In the genomic region with DNA sequence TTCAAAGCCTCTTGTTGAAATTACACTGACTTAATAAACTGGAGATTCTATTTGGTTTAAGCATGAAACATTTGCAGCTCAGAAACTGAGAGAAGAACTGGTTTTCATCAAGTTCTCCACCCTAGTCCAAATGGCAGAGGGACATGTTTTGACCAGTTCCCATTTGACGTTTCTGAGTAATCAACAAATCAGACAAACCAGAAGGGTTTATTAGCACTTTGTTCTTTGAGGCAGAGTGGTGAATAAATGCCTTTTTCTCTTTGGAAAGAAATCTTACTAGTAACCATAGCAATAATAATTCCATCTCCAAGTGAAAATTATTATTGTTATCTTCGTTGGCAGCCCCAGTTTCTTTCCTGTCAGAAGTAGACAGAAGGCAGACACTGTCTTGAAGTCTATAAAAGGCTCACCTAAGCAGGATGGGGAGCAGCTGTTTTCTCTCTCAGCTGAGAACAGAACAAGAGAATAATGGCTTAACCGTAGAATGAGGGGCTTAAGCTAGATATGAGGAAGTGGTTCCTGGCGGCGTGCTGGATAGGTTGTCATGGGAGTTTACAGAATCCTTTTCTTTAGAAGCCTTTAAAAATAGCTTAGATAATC, we compare ENCODE assay signal across 29 cellular contexts.
DNase-seq lines count a peak whose midpoint lies in the region; ATAC-seq and TF ChIP-seq lines count a peak whose summit lies in the region.
"Had no signal": no experiment of that assay in that cellular context is flagged by ENCODE, and none has a peak within 500 bp of the region (broad histone marks: within the 10 kb centered on the region; RNA-seq: fewer than 3 reads in every experiment).

No MANE protein-coding gene starts in this region.

- WGBS in mammary epithelial cell (ENCODE audit: low coverage, missing lambda C conversion rate), result 16% methylated on average over 5 of the region's 5 CpGs
- WGBS in transverse colon (ENCODE audit: low coverage in 1 of 2), 2 donors, result 30 to 42% methylated on average over 5 of the region's 5 CpGs

- H3K4me1 ChIP-seq in mammary epithelial cell (ENCODE audit: insufficient read depth, low read length), result no peaks in the 10 kb centered on the region
- H3K4me1 ChIP-seq in breast epithelium, result no peaks in the 10 kb centered on the region
- H3K4me1 ChIP-seq in muscle layer of duodenum (ENCODE audit: control insufficient read depth in 1 of 2, insufficient read depth in 2 of 2, low read length in 2 of 2), result peaks cover 0 to 8% of the 10 kb centered on the region in 2 donors
- no peaks in the 10 kb centered on the region for H3K4me1 ChIP-seq in transverse colon
- no peaks in the 10 kb centered on the region for H3K4me1 ChIP-seq in ascending aorta
- H3K4me1 ChIP-seq: gastrocnemius medialis, thyroid gland had no signal

- CTCF ChIA-PET in mammary epithelial cell (lab: Charles Lee; ENCODE audit: low non-redundant PET), result no interaction called here
- CTCF ChIA-PET in activated CD4-positive, alpha-beta T cell treated with anti-CD3 and anti-CD28 coated beads for 36 hours (lab: Charles Lee), result interaction anchor here (0.6 kb wide), 2 partner anchors 35 to 94 kb away, joined by 3 read pairs; no protein-coding TSS in a partner anchor

- intact Hi-C loops in mammary epithelial cell (cut with micrococcal nuclease), result no loop called here
- intact Hi-C loops in breast epithelium (cut with DNase I; ENCODE audit: low total_unique reads), result no loop called here
- intact Hi-C loops in transverse colon (cut with DNase I; ENCODE audit: low total_unique reads), result loop anchor here (10.0 kb wide), 2 partner anchors 114 to 126 kb away; no protein-coding TSS in a partner anchor
- intact Hi-C loops in activated CD4-positive, alpha-beta T cell treated with anti-CD3 and anti-CD28 coated beads for 36 hours (cut with DNase I, micrococcal nuclease), result no loop called here
- intact Hi-C loops in ascending aorta (cut with DNase I), result no loop called here

- dilution Hi-C loops in mammary epithelial cell (cut with HindIII; ENCODE audit: low sequenced_read_pairs), result no loop called here

- no TSS peak for BruUV-seq in mammary epithelial cell (replicated peaks; lab: Mats Ljungman, UMichigan)

- DNase-seq in mammary epithelial cell (peak; percentile 5), breast epithelium (ENCODE audit: low spot score in 2 of 2) (no peak), glutamatergic neuron (no peak), transverse colon (no peak), SK-N-DZ (ENCODE audit: low spot score) (no peak), ascending aorta (ENCODE audit: low spot score in 2 of 2) (no peak)
- DNase-seq in activated CD4-positive, alpha-beta T cell treated with anti-CD3 and anti-CD28 coated beads for 36 hours, result no peak
- DNase-seq: activated B cell treated with CpG ODN at 0.5 μM for 24 hours; activated CD4-positive, alpha-beta T cell treated with anti-CD3 and anti-CD28 coated beads, Interleukin-2, amount 50 U/mL, for 4 hours; activated CD8-positive, alpha-beta memory T cell treated with anti-CD3 and anti-CD28 coated beads, Interleukin-2, amount 50 U/mL, for 48 hours; activated naive CD4-positive, alpha-beta T cell treated with anti-CD3 and anti-CD28 coated beads, Interleukin-2, amount 10 ng/mL, durations not matched to agents 7 days and 5 days; amniotic stem cell; cortex of kidney; DND-41; gastrocnemius medialis; HFFc6; islet precursor cell; NCI-H1436 treated with DMSO at 0.1 percent for 48 hours; NCI-H2171; PC-9; SHP77; stimulated activated naive CD8-positive, alpha-beta T cell treated with anti-CD3 and anti-CD28 coated beads, Interleukin-15, Interleukin-2, amounts not matched to agents 100 U/mL and 50 U/mL, for 24 hours; SW 1271; T1000; thyroid gland had no signal

- H3K27ac ChIP-seq in mammary epithelial cell (ENCODE audit: insufficient read depth, low read depth, low read length), result no peak overlapping the region
- H3K27ac ChIP-seq in breast epithelium, result peak overlapping the region in 1 of 2 donors; percentile 15
- H3K27ac ChIP-seq in muscle layer of duodenum (ENCODE audit: low read length), result peak overlapping the region; percentile 19
- peak overlapping the region; percentile 37 to 78 (median 63) for H3K27ac ChIP-seq in transverse colon
- H3K27ac ChIP-seq in ascending aorta, result no peak overlapping the region
- H3K27ac ChIP-seq: gastrocnemius medialis, HL-60, PC-9, thyroid gland had no signal

- peak; percentile 11 for TF ChIP-seq EP300 in transverse colon (IDR thresholded peaks at IDR 0.05; ENCODE audit: low read depth)

- in situ Hi-C loops in mammary epithelial cell (cut with MboI; ENCODE audit: low sequenced_read_pairs in 2 of 2) (no loop called here), transverse colon (cut with MboI; ENCODE audit: low pct_ligation_motif_present in 1 of 4, low pct_unique_long_range_greater_than_20kb in 1 of 4, low sequenced_read_pairs in 3 of 4) (no loop called here)

- TF ChIP-seq POLR2A in breast epithelium (IDR thresholded peaks at IDR 0.05) (no peak), transverse colon (IDR thresholded peaks at IDR 0.05) (no peak)

- H3K9me3 ChIP-seq in mammary epithelial cell (replicated peaks; ENCODE audit: insufficient read depth, low read length) (no peaks in the 10 kb centered on the region), breast epithelium (peaks cover 8 to 22% of the 10 kb centered on the region in 2 donors), muscle layer of duodenum (ENCODE audit: control insufficient read depth in 1 of 2, low read length in 2 of 2) (peaks cover 13 to 14% of the 10 kb centered on the region in 2 donors), transverse colon (peaks cover 12 to 14% of the 10 kb centered on the region in 2 donors), ascending aorta (peaks cover 5 to 22% of the 10 kb centered on the region in 2 donors)
- H3K9me3 ChIP-seq: gastrocnemius medialis, thyroid gland had no signal

- H3K27me3 ChIP-seq in mammary epithelial cell (ENCODE audit: insufficient read depth, low read length), result peaks cover 2% of the 10 kb centered on the region
- no peaks in the 10 kb centered on the region for H3K27me3 ChIP-seq in breast epithelium
- H3K27me3 ChIP-seq in muscle layer of duodenum (ENCODE audit: low read depth, low read length), result no peaks in the 10 kb centered on the region
- H3K27me3 ChIP-seq in transverse colon, result no peaks in the 10 kb centered on the region
- H3K27me3 ChIP-seq in ascending aorta, result no peaks in the 10 kb centered on the region
- H3K27me3 ChIP-seq: gastrocnemius medialis, thyroid gland had no signal

- no peak overlapping the region for H3K4me3 Mint-ChIP-seq in glutamatergic neuron (ENCODE audit: unreplicated experiment)
- H3K4me3 Mint-ChIP-seq in activated CD4-positive, alpha-beta T cell treated with anti-CD3 and anti-CD28 coated beads for 36 hours, result no peak overlapping the region
- H3K4me3 Mint-ChIP-seq: activated B cell treated with CpG ODN at 0.5 μM for 24 hours; activated naive CD4-positive, alpha-beta T cell treated with anti-CD3 and anti-CD28 coated beads, Interleukin-2, amount 10 ng/mL, durations not matched to agents 7 days and 5 days; GM23338; HFFc6 had no signal

- no peak overlapping the region for H2AFZ ChIP-seq in mammary epithelial cell (ENCODE audit: low read depth, low read length)
- H2AFZ ChIP-seq: GM23338, PC-9 had no signal

- no peak overlapping the region for H3K4me3 ChIP-seq in mammary epithelial cell (replicated peaks in 1 of 3; ENCODE audit: insufficient read depth in 1 of 3, low read depth in 2 of 3, low read length in 3 of 3)
- H3K4me3 ChIP-seq in breast epithelium, result no peak overlapping the region
- no peak overlapping the region for H3K4me3 ChIP-seq in muscle layer of duodenum (ENCODE audit: low read depth in 1 of 2, low read length in 2 of 2)
- H3K4me3 ChIP-seq in transverse colon, result no peak overlapping the region
- no peak overlapping the region for H3K4me3 ChIP-seq in ascending aorta
- H3K4me3 ChIP-seq: gastrocnemius medialis, GM23338, PC-9, thyroid gland had no signal

- no peaks in the 10 kb centered on the region for H4K20me1 ChIP-seq in mammary epithelial cell (ENCODE audit: insufficient read depth, low read length)

- peak overlapping the region; percentile 44 for H3K27ac Mint-ChIP-seq in glutamatergic neuron (ENCODE audit: unreplicated experiment)
- no peak overlapping the region for H3K27ac Mint-ChIP-seq in activated CD4-positive, alpha-beta T cell treated with anti-CD3 and anti-CD28 coated beads for 36 hours
- H3K27ac Mint-ChIP-seq: activated B cell treated with CpG ODN at 0.5 μM for 24 hours; activated naive CD4-positive, alpha-beta T cell treated with anti-CD3 and anti-CD28 coated beads, Interleukin-2, amount 10 ng/mL, durations not matched to agents 7 days and 5 days; GM23338; HFFc6; progenitor cell of endocrine pancreas had no signal

- TF ChIP-seq CTCF in mammary epithelial cell (conservative IDR thresholded peaks at IDR 0.05 in 1 of 2, IDR thresholded peaks at IDR 0.05 in 1 of 2; ENCODE audit: extremely low read depth in 1 of 2, insufficient read depth in 1 of 2, low read depth in 1 of 2, low read length in 2 of 2) (no peak), breast epithelium (IDR thresholded peaks at IDR 0.05) (no peak), glutamatergic neuron (IDR thresholded peaks at IDR 0.05; ENCODE audit: partially characterized antibody, unreplicated experiment) (no peak), transverse colon (IDR thresholded peaks at IDR 0.05) (no peak), ascending aorta (IDR thresholded peaks at IDR 0.05) (no peak)

- H3K9me3 Mint-ChIP-seq in glutamatergic neuron (ENCODE audit: unreplicated experiment), result peaks cover 4% of the 10 kb centered on the region
- H3K9me3 Mint-ChIP-seq in activated CD4-positive, alpha-beta T cell treated with anti-CD3 and anti-CD28 coated beads for 36 hours (ENCODE audit: low read depth), result peaks cover 16% of the 10 kb centered on the region

- no peak overlapping the region for H3K9ac ChIP-seq in mammary epithelial cell (ENCODE audit: insufficient read depth, low read length)

- no peaks in the 10 kb centered on the region for H3K27me3 Mint-ChIP-seq in glutamatergic neuron (ENCODE audit: unreplicated experiment)
- H3K27me3 Mint-ChIP-seq in activated CD4-positive, alpha-beta T cell treated with anti-CD3 and anti-CD28 coated beads for 36 hours, result peaks cover 5% of the 10 kb centered on the region
- H3K27me3 Mint-ChIP-seq: activated B cell treated with CpG ODN at 0.5 μM for 24 hours; activated naive CD4-positive, alpha-beta T cell treated with anti-CD3 and anti-CD28 coated beads, Interleukin-2, amount 10 ng/mL, durations not matched to agents 7 days and 5 days; progenitor cell of endocrine pancreas had no signal

- peaks cover 13% of the 10 kb centered on the region for H3K36me3 Mint-ChIP-seq in glutamatergic neuron (ENCODE audit: unreplicated experiment)
- peaks cover 2% of the 10 kb centered on the region for H3K36me3 Mint-ChIP-seq in activated CD4-positive, alpha-beta T cell treated with anti-CD3 and anti-CD28 coated beads for 36 hours (ENCODE audit: low read depth)
- H3K36me3 Mint-ChIP-seq: activated naive CD4-positive, alpha-beta T cell treated with anti-CD3 and anti-CD28 coated beads, Interleukin-2, amount 10 ng/mL, durations not matched to agents 7 days and 5 days had no signal

- no peaks in the 10 kb centered on the region for H3K4me1 Mint-ChIP-seq in glutamatergic neuron (ENCODE audit: low read depth, unreplicated experiment)
- H3K4me1 Mint-ChIP-seq in activated CD4-positive, alpha-beta T cell treated with anti-CD3 and anti-CD28 coated beads for 36 hours, result no peaks in the 10 kb centered on the region
- H3K4me1 Mint-ChIP-seq: activated B cell treated with CpG ODN at 0.5 μM for 24 hours; activated naive CD4-positive, alpha-beta T cell treated with anti-CD3 and anti-CD28 coated beads, Interleukin-2, amount 10 ng/mL, durations not matched to agents 7 days and 5 days had no signal

- no peaks in the 10 kb centered on the region for H3K79me2 ChIP-seq in mammary epithelial cell (ENCODE audit: insufficient read depth, low read length)

- no peak for ATAC-seq in activated CD4-positive, alpha-beta T cell treated with anti-CD3 and anti-CD28 coated beads for 36 hours
- ATAC-seq: gastrocnemius medialis; GM23338; stimulated activated naive CD8-positive, alpha-beta T cell treated with anti-CD3 and anti-CD28 coated beads, Interleukin-15, Interleukin-2, amounts not matched to agents 100 U/mL and 50 U/mL, for 24 hours had no signal

- POLR2A ChIA-PET in activated CD4-positive, alpha-beta T cell treated with anti-CD3 and anti-CD28 coated beads for 36 hours (lab: Charles Lee), result no interaction called here

- no peaks in the 10 kb centered on the region for H3K36me3 ChIP-seq in mammary epithelial cell (ENCODE audit: insufficient read depth, low read length)
- H3K36me3 ChIP-seq in breast epithelium, result no peaks in the 10 kb centered on the region
- H3K36me3 ChIP-seq in muscle layer of duodenum (ENCODE audit: control insufficient read depth in 1 of 2, insufficient read depth in 2 of 2, low read length in 2 of 2), result no peaks in the 10 kb centered on the region
- no peaks in the 10 kb centered on the region for H3K36me3 ChIP-seq in transverse colon
- no peaks in the 10 kb centered on the region for H3K36me3 ChIP-seq in ascending aorta
- H3K36me3 ChIP-seq: gastrocnemius medialis, thyroid gland had no signal

- no peak overlapping the region for H3K4me2 ChIP-seq in mammary epithelial cell (ENCODE audit: insufficient read depth, low read depth, low read length)
- H3K4me2 ChIP-seq: GM23338, PC-9 had no signal

Comparison
In these comparisons a context has a peak if more than half of its experiments do, and no peak if none do; other contexts are left out.
1. H3K27ac ChIP-seq: peak in muscle layer of duodenum (single experiment) and transverse colon (4 of 4); none in mammary epithelial cell (single experiment) and ascending aorta (0 of 2).